ENCODE assay signal across 8 cellular contexts in the genomic region with DNA sequence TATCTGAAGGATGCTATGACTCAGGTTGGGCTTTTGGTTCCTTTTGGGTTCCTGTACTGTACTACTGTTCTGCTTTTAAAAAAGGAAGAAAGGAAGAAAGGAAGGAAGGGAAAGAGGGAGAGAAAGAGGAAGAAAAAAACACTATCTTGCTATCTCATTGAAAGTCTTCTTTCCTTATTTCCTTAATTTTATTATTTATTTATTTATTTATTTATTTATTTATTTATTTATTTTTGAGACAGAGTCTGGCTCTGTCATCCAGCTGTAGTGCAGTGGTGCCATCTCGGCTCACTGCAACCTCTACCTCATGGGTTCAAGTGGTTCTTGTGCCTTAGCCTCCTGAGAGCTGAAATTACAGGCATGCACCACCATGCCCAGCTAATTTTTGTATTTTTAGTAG.
"Had no signal": no experiment of that assay in that cellular context is flagged by ENCODE, and none has a peak within 500 bp of the region (broad histone marks: within the 10 kb centered on the region; RNA-seq: fewer than 3 reads in every experiment).

No MANE protein-coding gene starts in this region.

- DNase-seq: IMR-90, KBM-7, KG1 had no signal

- H3K4me3 ChIP-seq: K562 had no signal

- H3K4me2 ChIP-seq: KMS-11 had no signal

- H3K27ac ChIP-seq: HL-60, KMS-11 had no signal

- ATAC-seq: HepG2, K562 had no signal

- FAIRE-seq: HepG2, HTR-8/SVneo, K562 had no signal
